18 cellular contexts compared by ENCODE assay signal in genomic region chr3:129653019-129653418, GRCh38.
"Had no signal": no experiment of that assay in that cellular context is flagged by ENCODE, and none has a peak within 500 bp of the region (broad histone marks: within the 10 kb centered on the region; RNA-seq: fewer than 3 reads in every experiment).

No MANE protein-coding gene starts in this region.

- H3K27ac ChIP-seq: ascending aorta, esophagus squamous epithelium, ovary, thyroid gland had no signal

- H3K27me3 Mint-ChIP-seq: activated naive CD4-positive, alpha-beta T cell treated with anti-CD3 and anti-CD28 coated beads, Interleukin-2, amount 50 U/mL, for 24 hours; dendritic cell treated with granulocyte-macrophage colony-stimulating factor and Interleukin-4, amounts not matched to agents 40 ng/mL and 50 ng/mL, for 4 days; naive thymus-derived CD8-positive, alpha-beta T cell; stimulated activated memory B cell treated with anti-CD40 and anti-IgM and Interleukin-4, amounts not matched to agents 10 μg/mL and 1 μg/mL and 100 μg/mL, for 72 hours; T-cell had no signal

- H3K9me3 Mint-ChIP-seq: activated naive CD4-positive, alpha-beta T cell treated with anti-CD3 and anti-CD28 coated beads, Interleukin-2, amount 50 U/mL, for 24 hours; dendritic cell treated with granulocyte-macrophage colony-stimulating factor and Interleukin-4, amounts not matched to agents 40 ng/mL and 50 ng/mL, for 4 days; naive thymus-derived CD8-positive, alpha-beta T cell; stimulated activated memory B cell treated with anti-CD40 and anti-IgM and Interleukin-4, amounts not matched to agents 10 μg/mL and 1 μg/mL and 100 μg/mL, for 72 hours; T-cell had no signal

- H3K4me3 Mint-ChIP-seq: activated naive CD4-positive, alpha-beta T cell treated with anti-CD3 and anti-CD28 coated beads, Interleukin-2, amount 50 U/mL, for 24 hours; dendritic cell treated with granulocyte-macrophage colony-stimulating factor and Interleukin-4, amounts not matched to agents 40 ng/mL and 50 ng/mL, for 4 days; naive thymus-derived CD8-positive, alpha-beta T cell; stimulated activated memory B cell treated with anti-CD40 and anti-IgM and Interleukin-4, amounts not matched to agents 10 μg/mL and 1 μg/mL and 100 μg/mL, for 72 hours; T-cell had no signal

- ATAC-seq: left ventricle myocardium superior; naive thymus-derived CD8-positive, alpha-beta T cell; sciatic nerve; stimulated activated memory B cell treated with anti-CD40 and anti-IgM and Interleukin-4, amounts not matched to agents 10 μg/mL and 1 μg/mL and 100 μg/mL, for 72 hours; T-cell had no signal

- H3K27me3 ChIP-seq: ascending aorta, esophagus squamous epithelium, ovary, thyroid gland had no signal

- H3K27ac Mint-ChIP-seq: activated naive CD4-positive, alpha-beta T cell treated with anti-CD3 and anti-CD28 coated beads, Interleukin-2, amount 50 U/mL, for 24 hours; dendritic cell treated with granulocyte-macrophage colony-stimulating factor and Interleukin-4, amounts not matched to agents 40 ng/mL and 50 ng/mL, for 4 days; naive thymus-derived CD8-positive, alpha-beta T cell; stimulated activated memory B cell treated with anti-CD40 and anti-IgM and Interleukin-4, amounts not matched to agents 10 μg/mL and 1 μg/mL and 100 μg/mL, for 72 hours; T-cell had no signal

- H3K36me3 ChIP-seq: ovary, thyroid gland had no signal

- H3K9me3 ChIP-seq: ascending aorta, esophagus squamous epithelium, ovary, thyroid gland had no signal

- H3K4me3 ChIP-seq: ascending aorta, esophagus squamous epithelium, ovary, thyroid gland had no signal

- DNase-seq: activated CD4-positive, alpha-beta T cell treated with anti-CD3 and anti-CD28 coated beads, Interleukin-2, amount 50 U/mL, for 1 hour; activated CD8-positive, alpha-beta memory T cell treated with anti-CD3 and anti-CD28 coated beads, Interleukin-2, amount 50 U/mL, for 4 hours; activated effector memory CD4-positive, alpha-beta T cell treated with anti-CD3 and anti-CD28 coated beads, Interleukin-2, amount 50 U/mL, for 16 hours; activated T-cell treated with anti-CD3 and anti-CD28 coated beads, Interleukin-2, amount 50 U/mL, for 48 hours; effector CD8-positive, alpha-beta T cell; esophagus squamous epithelium; left ventricle myocardium superior; naive thymus-derived CD8-positive, alpha-beta T cell; ovary; stimulated activated CD4-positive, alpha-beta T cell treated with anti-CD3 and anti-CD28 coated beads, Interleukin-4, amount 100 ng/mL, for 4 hours; T-cell; T-helper 9 cell; thyroid gland had no signal
